In the genomic region with DNA sequence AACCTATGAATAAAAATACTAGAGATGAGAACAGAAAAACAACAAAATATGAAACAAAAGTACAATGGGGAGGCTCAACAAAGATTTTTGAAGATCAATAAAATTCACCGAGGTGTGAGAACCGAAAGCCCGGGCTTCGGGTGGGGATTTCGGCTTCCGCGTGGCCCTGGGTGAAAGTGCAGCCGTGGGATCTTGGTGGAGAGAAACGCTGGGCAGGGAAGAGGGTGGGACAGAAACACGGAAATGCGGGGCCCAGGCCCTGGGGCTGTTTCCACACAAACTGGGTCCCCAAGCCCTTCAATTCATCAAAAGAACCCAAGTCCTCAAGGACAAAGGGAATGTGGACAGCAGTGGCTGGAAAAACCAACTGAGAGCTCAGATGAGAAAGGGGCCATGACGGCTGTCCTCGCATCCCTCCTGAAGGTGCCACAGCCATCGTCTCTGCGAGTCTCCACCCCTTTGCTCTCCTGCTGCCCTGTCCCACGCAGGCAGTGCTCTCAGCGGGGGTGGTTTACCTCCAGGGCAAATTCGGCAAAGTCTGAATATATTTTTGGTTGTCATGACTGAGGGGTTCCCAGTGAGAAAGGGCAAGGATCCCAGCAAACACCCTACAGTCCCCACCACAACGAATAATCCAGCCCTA, we compare ENCODE assay signal across 28 cellular contexts. TPM values are rescaled to one million over a fixed set of nuclear protein-coding genes. Genes with fewer than 3 reads are reported as not detected.
"Had no signal": no experiment of that assay in that cellular context is flagged by ENCODE, and none has a peak within 500 bp of the region (broad histone marks: within the 10 kb centered on the region; RNA-seq: fewer than 3 reads in every experiment).

No MANE protein-coding gene starts in this region.

- ATAC-seq: activated CD4-positive, CD25-positive, alpha-beta regulatory T cell treated with anti-CD3 and anti-CD28 coated beads, Interleukin-2, amount 50 U/mL, for 24 hours; activated CD8-positive, alpha-beta T cell treated with anti-CD3 and anti-CD28 coated beads, Interleukin-2, amount 10 ng/mL, durations not matched to agents 7 days and 5 days; SK-N-SH treated with all-trans-retinoic acid at 6 μM for 48 hours had no signal

- H3K4me3 ChIP-seq: adrenal gland, SJSA1 had no signal

- H3K36me3 ChIP-seq: adrenal gland, SJSA1 had no signal

- H3K27me3 ChIP-seq: adrenal gland had no signal

- H3K9me3 ChIP-seq: SJSA1 had no signal

- H3K27ac Mint-ChIP-seq: activated CD8-positive, alpha-beta T cell treated with anti-CD3 and anti-CD28 coated beads, Interleukin-2, amount 10 ng/mL, durations not matched to agents 7 days and 5 days; activated naive CD8-positive, alpha-beta T cell treated with anti-CD3 and anti-CD28 coated beads, Interleukin-2, amount 10 ng/mL, durations not matched to agents 7 days and 5 days; brain; T-helper 1 cell treated with Interleukin-12 subunit alpha and Interleukin-12 subunit beta and Interleukin-4 antibody, amounts not matched to agents 30 μg/mL and 1 μg/mL, for 36 hours had no signal

- H3K4me1 Mint-ChIP-seq: activated naive CD8-positive, alpha-beta T cell treated with anti-CD3 and anti-CD28 coated beads, Interleukin-2, amount 10 ng/mL, durations not matched to agents 7 days and 5 days; brain had no signal

- DNase-seq: activated CD4-positive, alpha-beta T cell treated with anti-CD3 and anti-CD28 coated beads for 4 hours; activated CD8-positive, alpha-beta memory T cell treated with anti-CD3 and anti-CD28 coated beads, Interleukin-2, amount 50 U/mL, for 48 hours; activated CD8-positive, alpha-beta T cell treated with anti-CD3 and anti-CD28 coated beads, Interleukin-2, amount 10 ng/mL, durations not matched to agents 7 days and 5 days; activated naive CD4-positive, alpha-beta T cell treated with anti-CD3 and anti-CD28 coated beads, Interleukin-2, amount 50 U/mL, for 16 hours; activated naive CD8-positive, alpha-beta T cell treated with anti-CD3 and anti-CD28 coated beads, Interleukin-2, amount 10 ng/mL, durations not matched to agents 7 days and 5 days; activated T-cell treated with anti-CD3 and anti-CD28 coated beads, Interleukin-2, amount 50 U/mL, for 1 hour; adrenal gland; NCI-H1092; NCI-H1417; NCI-H1930; NCI-H2107; NCI-H2171 treated with DMSO at 0.1 percent for 48 hours; NCI-H226; NCI-H510A; NCI-H526 treated with DMSO at 0.1 percent for 48 hours; NCI-H82; SHP77; SW 1271 had no signal

- H3K36me3 Mint-ChIP-seq: activated naive CD8-positive, alpha-beta T cell treated with anti-CD3 and anti-CD28 coated beads, Interleukin-2, amount 10 ng/mL, durations not matched to agents 7 days and 5 days; brain had no signal

- H3K27ac ChIP-seq: adrenal gland, KMS-11, SJSA1 had no signal

- H3K4me1 ChIP-seq: adrenal gland, SJSA1 had no signal

- H3K4me3 Mint-ChIP-seq: activated CD8-positive, alpha-beta T cell treated with anti-CD3 and anti-CD28 coated beads, Interleukin-2, amount 10 ng/mL, durations not matched to agents 7 days and 5 days; activated naive CD8-positive, alpha-beta T cell treated with anti-CD3 and anti-CD28 coated beads, Interleukin-2, amount 10 ng/mL, durations not matched to agents 7 days and 5 days; brain; T-helper 1 cell treated with Interleukin-12 subunit alpha and Interleukin-12 subunit beta and Interleukin-4 antibody, amounts not matched to agents 30 μg/mL and 1 μg/mL, for 36 hours had no signal

RNA-seq across cellular contexts. Expression of a gene that starts 19.7 kb away (rescaled TPM):
- total RNA-seq: activated CD8-positive, alpha-beta T cell treated with anti-CD3 and anti-CD28 coated beads, Interleukin-2, amount 10 ng/mL, durations not matched to agents 7 days and 5 days; activated naive CD8-positive, alpha-beta T cell treated with anti-CD3 and anti-CD28 coated beads, Interleukin-2, amount 10 ng/mL, durations not matched to agents 7 days and 5 days; adrenal gland; astrocyte; MCF 10A; OCI-LY7; RPMI7951; SJSA1 had no signal
- polyA plus RNA-seq: adrenal gland had no signal
